In the genomic region with DNA sequence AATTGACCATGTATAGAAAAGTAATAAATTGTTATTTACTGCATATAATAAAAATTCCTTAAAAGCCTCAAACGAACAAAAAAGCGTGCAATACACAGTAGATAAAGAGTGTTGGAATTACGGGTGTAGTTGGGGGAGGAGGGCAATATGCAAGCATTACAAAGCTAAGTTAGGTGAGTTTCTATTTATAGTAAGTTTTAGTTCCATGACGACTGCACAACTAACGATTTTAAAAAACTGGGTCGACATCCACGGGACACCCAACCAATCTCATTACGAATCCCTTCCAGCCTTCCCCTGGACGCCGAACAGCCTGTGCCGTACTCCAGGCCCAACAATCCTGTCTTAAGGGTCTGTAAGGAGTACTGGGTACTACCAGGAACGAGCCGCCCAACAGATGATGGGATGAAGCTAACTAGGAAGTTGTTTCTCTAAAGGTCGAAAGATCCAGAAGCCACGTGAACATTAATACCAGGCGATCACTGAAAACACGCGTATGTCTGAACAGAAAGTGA, we compare ENCODE assay signal across 1 cellular context.
TF ChIP-seq lines count a peak whose summit lies in the region.

No MANE protein-coding gene starts in this region.

TF ChIP-seq in A549, 52 proteins besides CTCF, POLR2A, EP300 and RAD21 (continued from another document):
- TF ChIP-seq USF2 (IDR thresholded peaks at IDR 0.05) (no peak), HOXB13 (CRISPR knock-in tag; IDR thresholded peaks at IDR 0.05; ENCODE audit: low read depth) (no peak)
